1 cellular context compared by ENCODE assay signal in genomic region chr1:213135572-213135971, GRCh38.
TF ChIP-seq lines count a peak whose summit lies in the region.

No MANE protein-coding gene starts in this region.

TF ChIP-seq in HepG2, 621 proteins besides CTCF, POLR2A, EP300 and RAD21 (continued from another document):
- no peak for TF ChIP-seq ZSCAN5A (CRISPR knock-in tag; IDR thresholded peaks at IDR 0.05; ENCODE audit: borderline replicate concordance)
- TF ChIP-seq ARID2 (CRISPR knock-in tag; IDR thresholded peaks at IDR 0.05; ENCODE audit: borderline replicate concordance) = no peak
- TF ChIP-seq HDAC2 (CRISPR knock-in tag; IDR thresholded peaks at IDR 0.05) = no peak
- TF ChIP-seq ZNF280D (CRISPR knock-in tag; IDR thresholded peaks at IDR 0.05) = no peak
- no peak for TF ChIP-seq RFXANK (CRISPR knock-in tag; IDR thresholded peaks at IDR 0.05)
- TF ChIP-seq, protein P1, sequence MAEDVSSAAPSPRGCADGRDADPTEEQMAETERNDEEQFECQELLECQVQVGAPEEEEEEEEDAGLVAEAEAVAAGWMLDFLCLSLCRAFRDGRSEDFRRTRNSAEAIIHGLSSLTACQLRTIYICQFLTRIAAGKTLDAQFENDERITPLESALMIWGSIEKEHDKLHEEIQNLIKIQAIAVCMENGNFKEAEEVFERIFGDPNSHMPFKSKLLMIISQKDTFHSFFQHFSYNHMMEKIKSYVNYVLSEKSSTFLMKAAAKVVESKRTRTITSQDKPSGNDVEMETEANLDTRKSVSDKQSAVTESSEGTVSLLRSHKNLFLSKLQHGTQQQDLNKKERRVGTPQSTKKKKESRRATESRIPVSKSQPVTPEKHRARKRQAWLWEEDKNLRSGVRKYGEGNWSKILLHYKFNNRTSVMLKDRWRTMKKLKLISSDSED (CRISPR knock-in tag; IDR thresholded peaks at IDR 0.05) = no peak
- TF ChIP-seq ZNF614 (CRISPR knock-in tag; IDR thresholded peaks at IDR 0.05; ENCODE audit: borderline replicate concordance) = no peak
- TF ChIP-seq PHF5A (CRISPR knock-in tag; IDR thresholded peaks at IDR 0.05; ENCODE audit: low read depth, unreplicated experiment) = no peak
- TF ChIP-seq TEAD2 (CRISPR knock-in tag; IDR thresholded peaks at IDR 0.05) = no peak
- TF ChIP-seq ZNF615 (CRISPR knock-in tag; IDR thresholded peaks at IDR 0.05; ENCODE audit: borderline replicate concordance) = no peak
- TF ChIP-seq PRMT3 (CRISPR knock-in tag; IDR thresholded peaks at IDR 0.05; ENCODE audit: borderline replicate concordance, low read depth) = no peak
- no peak for TF ChIP-seq RARA (CRISPR knock-in tag; IDR thresholded peaks at IDR 0.05)
- no peak for TF ChIP-seq TP53 (CRISPR knock-in tag; conservative IDR thresholded peaks at IDR 0.05)
- no peak for TF ChIP-seq ZNF260 (CRISPR knock-in tag; IDR thresholded peaks at IDR 0.05; ENCODE audit: borderline replicate concordance, low read depth)
- no peak for TF ChIP-seq THRA (CRISPR knock-in tag; IDR thresholded peaks at IDR 0.05; ENCODE audit: borderline replicate concordance)
TF ChIP-seq in HepG2: peak in this region for 0.
